ENCODE assay signal across 14 cellular contexts in genomic region chrX:72125331-72126047, GRCh38. TPM values are rescaled to one million over a fixed set of nuclear protein-coding genes. Genes with fewer than 3 reads are reported as not detected.
DNase-seq lines count a peak whose midpoint lies in the region; ATAC-seq and TF ChIP-seq lines count a peak whose summit lies in the region.
"Had no signal": no experiment of that assay in that cellular context is flagged by ENCODE, and none has a peak within 500 bp of the region (broad histone marks: within the 10 kb centered on the region; RNA-seq: fewer than 3 reads in every experiment).

No MANE protein-coding gene starts in this region.

- no peak overlapping the region for H3K4me3 Mint-ChIP-seq in T-cell
- H3K4me3 Mint-ChIP-seq: activated CD4-positive, alpha-beta T cell treated with anti-CD3 and anti-CD28 coated beads for 36 hours had no signal

- TF ChIP-seq EP300 in gastroesophageal sphincter (IDR thresholded peaks at IDR 0.05), result no peak
- TF ChIP-seq EP300 in stomach (IDR thresholded peaks at IDR 0.05), result no peak

- ATAC-seq in T-cell (replicated peaks in 1 of 4) (no peak), gastroesophageal sphincter (no peak), HG03469 (IDR thresholded peaks at IDR 0.05; ENCODE audit: unreplicated experiment) (no peak)

- no peak for TF ChIP-seq CTCF in gastroesophageal sphincter (IDR thresholded peaks at IDR 0.05)
- no peak for TF ChIP-seq CTCF in stomach (IDR thresholded peaks at IDR 0.05)

- H3K27ac Mint-ChIP-seq in T-cell, result peak overlapping the region; percentile 40 to 89
- H3K27ac Mint-ChIP-seq: activated CD4-positive, alpha-beta T cell treated with anti-CD3 and anti-CD28 coated beads for 36 hours had no signal

- peaks cover 7 to 34% of the 10 kb centered on the region in 2 donors for H3K27me3 Mint-ChIP-seq in T-cell

- H3K4me1 Mint-ChIP-seq in T-cell, result peaks cover 27 to 75% (median 62%) of the 10 kb centered on the region in 3 donors

- peaks cover 15 to 100% (median 23%) of the 10 kb centered on the region in 3 donors for H3K4me1 ChIP-seq in gastroesophageal sphincter
- H3K4me1 ChIP-seq in stomach, result peaks cover 11 to 87% (median 43%) of the 10 kb centered on the region in 4 donors

- no peaks in the 10 kb centered on the region for H3K9me3 Mint-ChIP-seq in T-cell

- CTCF ChIA-PET in T-cell (lab: Charles Lee), result interaction anchor here (0.8 to 3.3 kb wide), 4 partner anchors 20 to 128 kb away, joined by 4 to 20 read pairs (median 10); no protein-coding TSS in a partner anchor

- peak overlapping the region; percentile 79 to 89 (median 80) for H3K27ac ChIP-seq in gastroesophageal sphincter
- peak overlapping the region in 3 of 5 donors; percentile 64 to 67 (median 65) for H3K27ac ChIP-seq in stomach

- no peak for TF ChIP-seq POLR2A in gastroesophageal sphincter (IDR thresholded peaks at IDR 0.05)
- no peak for TF ChIP-seq POLR2A in stomach (IDR thresholded peaks at IDR 0.05)

- H3K36me3 Mint-ChIP-seq in T-cell, result peaks cover 6% of the 10 kb centered on the region

- no peaks in the 10 kb centered on the region for H3K36me3 ChIP-seq in gastroesophageal sphincter
- H3K36me3 ChIP-seq in stomach, result no peaks in the 10 kb centered on the region
- H3K36me3 ChIP-seq: left lung had no signal

- H3K4me3 ChIP-seq in gastroesophageal sphincter (no peak overlapping the region), stomach (no peak overlapping the region)
- H3K4me3 ChIP-seq: left lung had no signal

- intact Hi-C loops in stomach (cut with DNase I; ENCODE audit: low total_unique reads), result loop anchor here (5.0 kb wide), 1 partner anchor 103 kb away; no protein-coding TSS in a partner anchor

- POLR2A ChIA-PET in T-cell (lab: Charles Lee), result no interaction called here

- 40% methylated on average over 3 of the region's 6 CpGs; no CpG with 5 or more reads in 1 of the 2 donors for WGBS in gastroesophageal sphincter (ENCODE audit: low coverage in 1 of 2), 2 donors
- 36 to 80% (median 45%) methylated on average over 1 to 6 of the region's 6 CpGs for WGBS in stomach, 5 donors

- H3K9me3 ChIP-seq in gastroesophageal sphincter, result no peaks in the 10 kb centered on the region
- H3K9me3 ChIP-seq in stomach, result no peaks in the 10 kb centered on the region
- H3K9me3 ChIP-seq: left lung had no signal

- H3K27me3 ChIP-seq in gastroesophageal sphincter, result no peaks in the 10 kb centered on the region
- peaks cover 0 to 16% (median 0%) of the 10 kb centered on the region in 3 donors for H3K27me3 ChIP-seq in stomach

- DNase-seq in NCI-H2196 (lab: John Stamatoyannopoulos, UW; ENCODE audit: unreplicated experiment) (peak; percentile 37), NCI-H2196 treated with DMSO at 0.1 percent for 48 hours (lab: John Stamatoyannopoulos, UW; ENCODE audit: unreplicated experiment) (no peak), T-cell (no peak), stomach (no peak), glomerular visceral epithelial cell (ENCODE audit: extremely low spot score) (no peak), GF-D8 (lab: John Stamatoyannopoulos, UW) (no peak)
- DNase-seq: ACHN; activated CD4-positive, alpha-beta T cell treated with anti-CD3 and anti-CD28 coated beads for 36 hours; activated effector memory CD4-positive, alpha-beta T cell treated with Interleukin-2 at 50 U/mL for 16 hours; DMS53; left lung; NCI-H524 treated with DMSO at 0.1 percent for 48 hours had no signal

RNA-seq across cellular contexts. Expression of gene RTL5, which starts 6.2 kb away (rescaled TPM):
- total RNA-seq in T-cell, result 1 to 10 TPM in 4 of 5 donors, under 1 TPM in 1; 0.98 to 8.7 (median 3.4) TPM
- 10 to 100 TPM in 2 of 4 donors, 1 to 10 TPM in 2; 8.8 to 19.0 (median 9.9) TPM for total RNA-seq in gastroesophageal sphincter
- 1 to 10 TPM in 3 of 5 donors, under 1 TPM in 2; 0.58 to 5.4 (median 2.9) TPM for total RNA-seq in stomach
- polyA plus RNA-seq in stomach, result 1 to 10 TPM; 1.2 to 3.7 (median 2.3) TPM

RNA-seq across cellular contexts. Expression of gene PIN4, which starts 56.1 kb away (rescaled TPM):
- 1 to 10 TPM; 4.1 to 9.8 (median 7.1) TPM for total RNA-seq in T-cell
- 10 to 100 TPM in 1 of 4 donors, 1 to 10 TPM in 3; 5.7 to 10.6 (median 8.8) TPM for total RNA-seq in gastroesophageal sphincter
- 10 to 100 TPM in 1 of 5 donors, 1 to 10 TPM in 1, under 1 TPM in 1, not detected in 2; 0.45 to 15.4 (median 7.2) TPM for total RNA-seq in stomach
- polyA plus RNA-seq in stomach, result 10 to 100 TPM; 17.4 to 37.8 (median 27.5) TPM
